Comparison of ENCODE assay signal across 8 cellular contexts in genomic region chr19:1812426-1813196, GRCh38. TPM values are rescaled to one million over a fixed set of nuclear protein-coding genes. Genes with fewer than 3 reads are reported as not detected.
A peak's percentile ranks its signal among the peaks of the same experiment; 100 is the strongest.
DNase-seq lines count a peak whose midpoint lies in the region; ATAC-seq lines count a peak whose summit lies in the region.

No MANE protein-coding gene starts in this region.

- ATAC-seq in GM19023 (IDR thresholded peaks at IDR 0.05; ENCODE audit: unreplicated experiment) (peak; percentile 81), HG03196 (IDR thresholded peaks at IDR 0.05; ENCODE audit: unreplicated experiment) (peak; percentile 72), left colon (peak; percentile 88)

- intact Hi-C loops in left colon (cut with DNase I, micrococcal nuclease) = no loop called here

- DNase-seq in AG20443 (ENCODE audit: low spot score) = peak; percentile 93
- peak; percentile 89 for DNase-seq in NCI-H446 treated with DMSO at 0.1 percent for 48 hours (lab: John Stamatoyannopoulos, UW)
- peak; percentile 64 to 77 for DNase-seq in activated CD4-positive, alpha-beta T cell treated with anti-CD3 and anti-CD28 coated beads for 24 hours (ENCODE audit: low read depth in 2 of 2)
- DNase-seq in left colon = peak; percentile 98
- DNase-seq in stimulated activated CD4-positive, alpha-beta T cell treated with anti-CD3 and anti-CD28 coated beads, Interleukin-1b, Interleukin-23, amount 100 ng/mL, for 48 hours = peak; percentile 90

- H3K27ac ChIP-seq in cingulate gyrus (ENCODE audit: low read depth, low read length) = peak overlapping the region; percentile 54

RNA-seq across cellular contexts. Expression of gene ATP8B3, which starts 0.5 kb away (rescaled TPM):
- under 1 TPM; 0.52 to 0.84 TPM for total RNA-seq in left colon

RNA-seq across cellular contexts. Expression of gene REXO1, which starts 35.7 kb away (rescaled TPM):
- 10 to 100 TPM; 41.9 to 43.0 TPM for total RNA-seq in left colon

RNA-seq across cellular contexts. Expression of gene KLF16, which starts 50.8 kb away (rescaled TPM):
- total RNA-seq in left colon = 10 to 100 TPM; 30.6 to 35.9 TPM

RNA-seq across cellular contexts. Expression of gene ONECUT3, which starts 59.3 kb away (rescaled TPM):
- total RNA-seq in left colon = not detected

Comparison
In these comparisons a context has a peak if more than half of its experiments do, and no peak if none do; other contexts are left out.
1. Peak in every context shown above with its lines: DNase-seq, ATAC-seq and H3K27ac ChIP-seq.